1 cellular context compared by ENCODE assay signal in the genomic region with DNA sequence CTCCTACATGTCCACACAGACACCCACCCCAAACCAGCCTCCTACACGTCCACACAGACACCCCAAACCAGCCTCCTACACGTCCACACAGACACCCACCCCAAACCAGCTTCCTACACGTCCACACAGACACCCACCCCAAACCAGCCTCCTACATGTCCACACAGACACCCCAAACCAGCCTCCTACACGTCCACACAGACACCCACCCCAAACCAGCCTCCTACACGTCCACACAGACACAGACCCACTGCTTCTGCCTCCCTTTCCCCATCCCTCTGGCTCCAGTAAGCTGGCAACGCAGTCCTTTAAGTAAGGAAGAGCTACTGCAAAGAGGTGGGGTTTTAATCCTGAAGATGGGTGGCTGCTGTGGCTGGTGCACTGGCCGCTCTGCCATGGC. TPM values are rescaled to one million over a fixed set of nuclear protein-coding genes. Genes with fewer than 3 reads are reported as not detected.
"Had no signal": no experiment of that assay in that cellular context is flagged by ENCODE, and none has a peak within 500 bp of the region (broad histone marks: within the 10 kb centered on the region; RNA-seq: fewer than 3 reads in every experiment).

No MANE protein-coding gene starts in this region.

RNA-seq across cellular contexts. Expression of a gene that starts 27.8 kb away (rescaled TPM):
- total RNA-seq: M059J had no signal
